25 cellular contexts compared by ENCODE assay signal in genomic region chr10:21379143-21379542, GRCh38.
"Had no signal": no experiment of that assay in that cellular context is flagged by ENCODE, and none has a peak within 500 bp of the region (broad histone marks: within the 10 kb centered on the region; RNA-seq: fewer than 3 reads in every experiment).

No MANE protein-coding gene starts in this region.

- ATAC-seq: activated T-cell treated with anti-CD3 and anti-CD28 coated beads, Interleukin-2, amount 50 U/mL, for 72 hours; foreskin keratinocyte; naive thymus-derived CD8-positive, alpha-beta T cell had no signal

- H3K4me3 Mint-ChIP-seq: activated B cell treated with CpG ODN at 0.5 μM for 24 hours; activated CD4-positive, alpha-beta memory T cell treated with anti-CD3 and anti-CD28 coated beads for 36 hours; activated T-cell treated with anti-CD3 and anti-CD28 coated beads, Interleukin-2, amount 50 U/mL, for 72 hours; naive thymus-derived CD8-positive, alpha-beta T cell had no signal

- H3K27me3 ChIP-seq: brain microvascular endothelial cell, foreskin keratinocyte, neural progenitor cell, spleen, upper lobe of left lung had no signal

- H3K27me3 Mint-ChIP-seq: activated B cell treated with CpG ODN at 0.5 μM for 24 hours; activated CD4-positive, alpha-beta memory T cell treated with anti-CD3 and anti-CD28 coated beads for 36 hours; naive thymus-derived CD8-positive, alpha-beta T cell; progenitor cell of endocrine pancreas had no signal

- H3K4me2 ChIP-seq: neural progenitor cell had no signal

- DNase-seq: activated B cell treated with CpG ODN at 0.5 μM for 24 hours; activated CD4-positive, alpha-beta memory T cell treated with anti-CD3 and anti-CD28 coated beads for 36 hours; activated CD4-positive, alpha-beta T cell treated with anti-CD3 and anti-CD28 coated beads for 4 hours; activated effector memory CD4-positive, alpha-beta T cell treated with anti-CD3 and anti-CD28 coated beads, Interleukin-2, amount 50 U/mL, for 16 hours; activated naive CD4-positive, alpha-beta T cell treated with anti-CD3 and anti-CD28 coated beads, Interleukin-2, amount 50 U/mL, for 16 hours; activated T-cell treated with anti-CD3 and anti-CD28 coated beads, Interleukin-2, amount 50 U/mL, for 72 hours; aorta; brain microvascular endothelial cell; central memory CD4-positive, alpha-beta T cell; dermis blood vessel endothelial cell; effector CD8-positive, alpha-beta T cell; erythroblast; foreskin keratinocyte; kidney glomerular epithelial cell; left ventricle myocardium inferior; naive thymus-derived CD8-positive, alpha-beta T cell; retina; spleen; stimulated activated CD4-positive, alpha-beta T cell treated with anti-CD3 and anti-CD28 coated beads, Interleukin-4, amount 100 ng/mL, for 1 hour; stimulated activated naive CD4-positive, alpha-beta T cell treated with Interleukin-2 at 50 U/mL for 16 hours; T-helper 1 cell; T-helper 9 cell; upper lobe of left lung had no signal

- H3K36me3 ChIP-seq: brain microvascular endothelial cell, left ventricle myocardium inferior, neural progenitor cell, spleen, upper lobe of left lung had no signal

- H3K27ac ChIP-seq: brain microvascular endothelial cell, left ventricle myocardium inferior, neural progenitor cell, spleen, upper lobe of left lung had no signal

- H2AFZ ChIP-seq: neural progenitor cell had no signal

- H3K36me3 Mint-ChIP-seq: activated CD4-positive, alpha-beta memory T cell treated with anti-CD3 and anti-CD28 coated beads for 36 hours; naive thymus-derived CD8-positive, alpha-beta T cell; neural progenitor cell had no signal

- H3K4me1 Mint-ChIP-seq: activated B cell treated with CpG ODN at 0.5 μM for 24 hours had no signal

- H3K9me3 ChIP-seq: left ventricle myocardium inferior, spleen, upper lobe of left lung had no signal

- H3K4me1 ChIP-seq: foreskin keratinocyte, left ventricle myocardium inferior, neural progenitor cell, spleen, upper lobe of left lung had no signal

- H3K4me3 ChIP-seq: left ventricle myocardium inferior, neural progenitor cell, spleen, upper lobe of left lung had no signal

- H3K9me3 Mint-ChIP-seq: activated B cell treated with CpG ODN at 0.5 μM for 24 hours; activated CD4-positive, alpha-beta memory T cell treated with anti-CD3 and anti-CD28 coated beads for 36 hours; activated T-cell treated with anti-CD3 and anti-CD28 coated beads, Interleukin-2, amount 50 U/mL, for 72 hours; naive thymus-derived CD8-positive, alpha-beta T cell had no signal

- H3K27ac Mint-ChIP-seq: activated B cell treated with CpG ODN at 0.5 μM for 24 hours; activated CD4-positive, alpha-beta memory T cell treated with anti-CD3 and anti-CD28 coated beads for 36 hours; activated T-cell treated with anti-CD3 and anti-CD28 coated beads, Interleukin-2, amount 50 U/mL, for 72 hours; neural progenitor cell; progenitor cell of endocrine pancreas had no signal
